Comparison of ENCODE assay signal across 8 cellular contexts in genomic region chr10:93496322-93497041, GRCh38.
DNase-seq lines count a peak whose midpoint lies in the region; ATAC-seq and TF ChIP-seq lines count a peak whose summit lies in the region.

Gene CEP55, plus strand, starts transcription at chr10:93496612. Its CDS starts 3,440 bp downstream, at chr10:93500052.

- no peak for TF ChIP-seq CTCF in WI38 (IDR thresholded peaks at IDR 0.05; ENCODE audit: low read depth, low read length)
- TF ChIP-seq CTCF in cardiac fibroblast (IDR thresholded peaks at IDR 0.05; ENCODE audit: low read depth, low read length), result no peak

- in situ Hi-C loops in GM18951 (cut with MboI; ENCODE audit: low sequenced_read_pairs, unreplicated experiment), result loop anchor here (10.0 kb wide), 1 partner anchor 112 kb away; no protein-coding TSS in a partner anchor

- peak; percentile 98 for DNase-seq in AG08395 (ENCODE audit: low spot score)
- peak; percentile 87 for DNase-seq in NCI-H226
- peak; percentile 94 for DNase-seq in cardiac fibroblast (ENCODE audit: low read depth in 2 of 2)
- peak; percentile 89 for DNase-seq in inferior parietal cortex (ENCODE audit: extremely low spot score)
- DNase-seq in stimulated activated CD4-positive, alpha-beta T cell treated with anti-CD3 and anti-CD28 coated beads, Interleukin-12 subunit alpha, Interleukin-12 subunit beta, amount 100 ng/mL, for 24 hours (ENCODE audit: low read depth in 2 of 2), result peak; percentile 92 to 93

- TF ChIP-seq POLR2A in GM18951 (IDR thresholded peaks at IDR 0.05; ENCODE audit: extremely low read depth, insufficient read depth, insufficient read length), result peak; percentile 92

- peak within 1 kb of the TSS; percentile 80 for H3K4me3 ChIP-seq in WI38 (ENCODE audit: low read depth, low read length)
- H3K4me3 ChIP-seq in cardiac fibroblast (replicated peaks in 1 of 2; ENCODE audit: low read depth in 2 of 2, low read length in 2 of 2), result peak within 1 kb of the TSS; percentile 73 to 75

- peak; percentile 98 for ATAC-seq in HG03175 (IDR thresholded peaks at IDR 0.05; ENCODE audit: unreplicated experiment)

Comparison
In these comparisons a context has a peak if more than half of its experiments do, and no peak if none do; other contexts are left out.
1. Peak in every context shown above with its lines: DNase-seq, ATAC-seq and H3K4me3 ChIP-seq.